8 cellular contexts compared by ENCODE assay signal in genomic region chr20:5658897-5659296, GRCh38. TPM values are rescaled to one million over a fixed set of nuclear protein-coding genes. Genes with fewer than 3 reads are reported as not detected.
A peak's percentile ranks its signal among the peaks of the same experiment; 100 is the strongest.
DNase-seq lines count a peak whose midpoint lies in the region; ATAC-seq and TF ChIP-seq lines count a peak whose summit lies in the region.

No MANE protein-coding gene starts in this region.

- no peak for TF ChIP-seq POLR2A in right lobe of liver (IDR thresholded peaks at IDR 0.05)

- TF ChIP-seq CTCF in SU-DHL-6 (IDR thresholded peaks at IDR 0.05; ENCODE audit: insufficient read depth, low read length, poor library complexity, severe bottlenecking) = no peak
- TF ChIP-seq CTCF in right lobe of liver (IDR thresholded peaks at IDR 0.05) = no peak

- ATAC-seq in HG03175 (IDR thresholded peaks at IDR 0.05; ENCODE audit: unreplicated experiment) (peak; percentile 68), right lobe of liver (peak; percentile 4 to 63 (median 37)), HG03442 (IDR thresholded peaks at IDR 0.05; ENCODE audit: unreplicated experiment) (no peak)

- no peaks in the 10 kb centered on the region for H4K20me1 ChIP-seq in SU-DHL-6 (ENCODE audit: low read depth, low read length)

- H3F3A ChIP-seq in SU-DHL-6 (ENCODE audit: insufficient read depth) = peaks cover 77% of the 10 kb centered on the region

- peak overlapping the region; percentile 59 for H3K9ac ChIP-seq in SU-DHL-6 (ENCODE audit: low read length)

- intact Hi-C loops in right lobe of liver (cut with DNase I) = no loop called here

- 57% methylated on average over 4 of the region's 4 CpGs for WGBS in right lobe of liver (ENCODE audit: insufficient coverage, low coverage, low lambda C conversion rate, missing lambda C conversion rate)

- H3K27me3 ChIP-seq in SU-DHL-6 (ENCODE audit: low read length) (no peaks in the 10 kb centered on the region), right lobe of liver (no peaks in the 10 kb centered on the region)

- DNase-seq in DMS 273 treated with DMSO at 0.1 percent for 48 hours (lab: John Stamatoyannopoulos, UW) = peak; percentile 41
- DNase-seq in cerebellar cortex (ENCODE audit: low spot score) = peak; percentile 40
- DNase-seq in right lobe of liver = peak in 1 of 3 donors; percentile 44
- peak; percentile 6 for DNase-seq in stimulated activated CD8-positive, alpha-beta memory T cell treated with anti-CD3 and anti-CD28 coated beads, Interleukin-12 subunit alpha, Interleukin-12 subunit beta, amount 100 ng/mL, for 4 hours (ENCODE audit: low read depth)
- DNase-seq in SK-N-DZ (ENCODE audit: low spot score) = no peak

- H3K36me3 ChIP-seq in SU-DHL-6 (ENCODE audit: low read length) = no peaks in the 10 kb centered on the region
- no peaks in the 10 kb centered on the region for H3K36me3 ChIP-seq in right lobe of liver

- H3K9me3 ChIP-seq in SU-DHL-6 (ENCODE audit: insufficient read depth, low read length) (no peaks in the 10 kb centered on the region), right lobe of liver (no peaks in the 10 kb centered on the region)

- peaks cover 0 to 4% (median 0%) of the 10 kb centered on the region in 4 donors for H3K4me1 ChIP-seq in right lobe of liver

- H3K79me2 ChIP-seq in SU-DHL-6 (ENCODE audit: insufficient read depth, low read length) = no peaks in the 10 kb centered on the region

- H2AFZ ChIP-seq in SU-DHL-6 (ENCODE audit: low read depth, low read length, severe bottlenecking) = peak overlapping the region; percentile 33

- peak overlapping the region; percentile 54 for H3K4me2 ChIP-seq in SU-DHL-6 (ENCODE audit: low read depth, low read length, poor library complexity, severe bottlenecking)

- no peaks in the 10 kb centered on the region for H3K9me2 ChIP-seq in SU-DHL-6 (replicated peaks; ENCODE audit: insufficient read depth, low read length)

- peak overlapping the region; percentile 94 for H3K27ac ChIP-seq in SU-DHL-6 (ENCODE audit: low read depth, low read length)
- H3K27ac ChIP-seq in right lobe of liver = peak overlapping the region in 1 of 3 donors; percentile 46

- H3K4me3 ChIP-seq in SU-DHL-6 (ENCODE audit: insufficient read depth, low read length, poor library complexity, severe bottlenecking) = no peak overlapping the region
- no peak overlapping the region for H3K4me3 ChIP-seq in right lobe of liver

RNA-seq across cellular contexts. Expression of gene GPCPD1, which starts 48.1 kb away (rescaled TPM):
- 1 to 10 TPM; 3.6 to 9.2 (median 5.8) TPM for total RNA-seq in right lobe of liver
- polyA plus RNA-seq in SK-N-DZ (2014; cell fraction: cytosol; rRNA removed) = 11.1 and 13.1 TPM in 2 replicates
- 12.8 and 20.6 TPM in 2 replicates for polyA plus RNA-seq in SK-N-DZ (2014; cell fraction: nucleus; rRNA removed)
